In the genomic region with DNA sequence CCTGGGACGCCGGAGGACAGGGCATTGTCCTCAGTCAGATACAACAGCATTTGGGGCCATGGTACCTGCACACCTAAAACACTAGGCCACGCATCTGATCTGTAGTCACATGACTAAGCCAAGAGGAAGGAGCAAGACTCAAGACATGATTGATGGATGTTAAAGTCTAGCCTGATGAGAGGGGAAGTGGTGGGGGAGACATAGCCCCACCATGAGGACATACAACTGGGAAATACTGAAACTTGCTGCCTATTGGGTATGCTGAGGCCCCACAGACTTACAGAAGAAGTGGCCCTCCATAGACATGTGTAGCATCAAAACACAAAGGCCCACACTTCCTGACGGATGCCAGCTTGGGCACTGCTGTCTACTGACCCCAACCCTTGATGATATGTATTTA, we compare ENCODE assay signal across 27 cellular contexts. TPM values are rescaled to one million over a fixed set of nuclear protein-coding genes. Genes with fewer than 3 reads are reported as not detected.
DNase-seq lines count a peak whose midpoint lies in the region; ATAC-seq and TF ChIP-seq lines count a peak whose summit lies in the region.
"Had no signal": no experiment of that assay in that cellular context is flagged by ENCODE, and none has a peak within 500 bp of the region (broad histone marks: within the 10 kb centered on the region; RNA-seq: fewer than 3 reads in every experiment).

No MANE protein-coding gene starts in this region.

- POLR2A ChIA-PET in RWPE1 (lab: Yijun Ruan, JAX; ENCODE audit: low non-redundant PET), result interaction anchor here (0.6 to 1.5 kb wide), 3 partner anchors 12 to 30 kb away, joined by 3 to 7 read pairs (median 4); partner anchors contain the start of gene ICAM1
- POLR2A ChIA-PET in CD8-positive, alpha-beta memory T cell (lab: Charles Lee), result interaction anchor here (0.6 to 7.6 kb wide), 3 partner anchors 15 to 105 kb away, joined by 3 to 47 read pairs (median 4); partner anchors contain the start of gene ICAM1

- H3K27ac Mint-ChIP-seq in T-helper 1 cell treated with Interleukin-12 subunit alpha and Interleukin-12 subunit beta and Interleukin-4 antibody, amounts not matched to agents 30 μg/mL and 1 μg/mL, for 36 hours, result no peak overlapping the region
- H3K27ac Mint-ChIP-seq in neural progenitor cell, result no peak overlapping the region
- H3K27ac Mint-ChIP-seq in CD8-positive, alpha-beta memory T cell, result peak overlapping the region in 2 of 8 donors; percentile 43 to 62

- peak; percentile 42 for TF ChIP-seq POLR2A in GM18505 (IDR thresholded peaks at IDR 0.05; ENCODE audit: borderline replicate concordance, extremely low read depth, insufficient read depth, insufficient read length)

- H3K79me2 ChIP-seq in neural progenitor cell (ENCODE audit: low read depth), result no peaks in the 10 kb centered on the region

- peak overlapping the region; percentile 0 for H3K4me3 Mint-ChIP-seq in T-helper 1 cell treated with Interleukin-12 subunit alpha and Interleukin-12 subunit beta and Interleukin-4 antibody, amounts not matched to agents 30 μg/mL and 1 μg/mL, for 36 hours
- peak overlapping the region; percentile 15 for H3K4me3 Mint-ChIP-seq in neural progenitor cell
- no peak overlapping the region for H3K4me3 Mint-ChIP-seq in CD8-positive, alpha-beta memory T cell

- H3K27me3 ChIP-seq in neural progenitor cell, result peaks cover 55% of the 10 kb centered on the region
- peaks cover 17% of the 10 kb centered on the region for H3K27me3 ChIP-seq in CD8-positive, alpha-beta memory T cell (ENCODE audit: insufficient read depth, low read length, poor library complexity, severe bottlenecking)
- H3K27me3 ChIP-seq: ovary had no signal

- no peak for ATAC-seq in GM18505 (IDR thresholded peaks at IDR 0.05; ENCODE audit: unreplicated experiment)
- no peak for ATAC-seq in left lobe of liver
- ATAC-seq in HG02678 (IDR thresholded peaks at IDR 0.05; ENCODE audit: unreplicated experiment), result no peak
- ATAC-seq: body of pancreas had no signal

- peaks cover 31% of the 10 kb centered on the region for H3F3A ChIP-seq in neural progenitor cell (ENCODE audit: low read depth)

- peaks cover 31% of the 10 kb centered on the region for H3K36me3 Mint-ChIP-seq in T-helper 1 cell treated with Interleukin-12 subunit alpha and Interleukin-12 subunit beta and Interleukin-4 antibody, amounts not matched to agents 30 μg/mL and 1 μg/mL, for 36 hours (ENCODE audit: low read depth)
- no peaks in the 10 kb centered on the region for H3K36me3 Mint-ChIP-seq in neural progenitor cell
- peaks cover 12 to 39% (median 12%) of the 10 kb centered on the region in 3 donors for H3K36me3 Mint-ChIP-seq in CD8-positive, alpha-beta memory T cell

- TF ChIP-seq CTCF in RWPE1 (conservative IDR thresholded peaks at IDR 0.05; ENCODE audit: low read depth), result no peak
- TF ChIP-seq CTCF in neural progenitor cell (IDR thresholded peaks at IDR 0.05), result no peak

- no peak for DNase-seq in T-helper 1 cell
- no peak for DNase-seq in RWPE1 (ENCODE audit: low spot score)
- no peak for DNase-seq in neural progenitor cell (ENCODE audit: low spot score)
- DNase-seq in CD8-positive, alpha-beta memory T cell, result no peak
- no peak for DNase-seq in left lobe of liver (ENCODE audit: low spot score)
- DNase-seq: 8988T; activated CD4-positive, alpha-beta T cell treated with anti-CD3 and anti-CD28 coated beads, Interleukin-2, amount 50 U/mL, for 1 hour; activated effector memory CD4-positive, alpha-beta T cell treated with anti-CD3 and anti-CD28 coated beads, Interleukin-2, amount 50 U/mL, for 16 hours; body of pancreas; DND-41; effector CD4-positive, alpha-beta T cell; hypothalamus; NCI-H1048; NCI-H187 treated with DMSO at 0.1 percent for 48 hours; NCI-H226; NCI-H774; ovary; stomach; WERI-Rb-1 had no signal

- no peaks in the 10 kb centered on the region for H3K9me3 Mint-ChIP-seq in T-helper 1 cell treated with Interleukin-12 subunit alpha and Interleukin-12 subunit beta and Interleukin-4 antibody, amounts not matched to agents 30 μg/mL and 1 μg/mL, for 36 hours
- H3K9me3 Mint-ChIP-seq in neural progenitor cell, result peaks cover 3% of the 10 kb centered on the region
- H3K9me3 Mint-ChIP-seq in CD8-positive, alpha-beta memory T cell, result no peaks in the 10 kb centered on the region

- peaks cover 15% of the 10 kb centered on the region for H4K20me1 ChIP-seq in neural progenitor cell (ENCODE audit: low read depth)

- no peak overlapping the region for H3K9ac ChIP-seq in neural progenitor cell

- H3K4me3 ChIP-seq in neural progenitor cell, result no peak overlapping the region
- no peak overlapping the region for H3K4me3 ChIP-seq in CD8-positive, alpha-beta memory T cell (ENCODE audit: low read length)
- H3K4me3 ChIP-seq: body of pancreas, lung, ovary, right atrium auricular region, SJSA1, stomach, tibial nerve had no signal

- H3K36me3 ChIP-seq in neural progenitor cell, result no peaks in the 10 kb centered on the region
- peaks cover 10% of the 10 kb centered on the region for H3K36me3 ChIP-seq in CD8-positive, alpha-beta memory T cell (ENCODE audit: insufficient read depth, low read length)
- H3K36me3 ChIP-seq: ovary, WERI-Rb-1 had no signal

- H3K4me1 Mint-ChIP-seq in T-helper 1 cell treated with Interleukin-12 subunit alpha and Interleukin-12 subunit beta and Interleukin-4 antibody, amounts not matched to agents 30 μg/mL and 1 μg/mL, for 36 hours (ENCODE audit: low read depth), result peaks cover 38% of the 10 kb centered on the region
- H3K4me1 Mint-ChIP-seq in neural progenitor cell, result peaks cover 8% of the 10 kb centered on the region
- peaks cover 41 to 50% (median 48%) of the 10 kb centered on the region in 3 donors for H3K4me1 Mint-ChIP-seq in CD8-positive, alpha-beta memory T cell

- peaks cover 26% of the 10 kb centered on the region for H3K27me3 Mint-ChIP-seq in T-helper 1 cell treated with Interleukin-12 subunit alpha and Interleukin-12 subunit beta and Interleukin-4 antibody, amounts not matched to agents 30 μg/mL and 1 μg/mL, for 36 hours (ENCODE audit: low read depth)
- peaks cover 61% of the 10 kb centered on the region for H3K27me3 Mint-ChIP-seq in neural progenitor cell (ENCODE audit: insufficient read depth, low read depth)
- H3K27me3 Mint-ChIP-seq in CD8-positive, alpha-beta memory T cell, result peaks cover 18 to 26% of the 10 kb centered on the region in 2 donors

- peaks cover 5% of the 10 kb centered on the region for H3K4me1 ChIP-seq in neural progenitor cell
- H3K4me1 ChIP-seq in CD8-positive, alpha-beta memory T cell (ENCODE audit: insufficient read depth, low read length), result peaks cover 43% of the 10 kb centered on the region

- no peak overlapping the region for H2AFZ ChIP-seq in neural progenitor cell (replicated peaks)

- CTCF ChIA-PET in RWPE1 (lab: Yijun Ruan, JAX), result interaction anchor here (0.6 to 2.0 kb wide), 4 partner anchors 11 to 27 kb away, joined by 3 to 4 read pairs (median 4); no protein-coding TSS in a partner anchor
- CTCF ChIA-PET in CD8-positive, alpha-beta memory T cell (lab: Charles Lee), result interaction anchor here (1.5 to 1.7 kb wide), 2 partner anchors 14 to 16 kb away, joined by 5 to 6 read pairs; partner anchors contain the start of gene ICAM1

- no peak overlapping the region for H3K4me2 ChIP-seq in neural progenitor cell

- H3K27ac ChIP-seq in RWPE1 (peak overlapping the region; percentile 93), neural progenitor cell (no peak overlapping the region)
- no peak overlapping the region for H3K27ac ChIP-seq in CD8-positive, alpha-beta memory T cell (ENCODE audit: low read depth, low read length)
- H3K27ac ChIP-seq: body of pancreas, ovary, right atrium auricular region, SJSA1, stomach, tibial nerve, WERI-Rb-1 had no signal

- H3K9me3 ChIP-seq in neural progenitor cell (ENCODE audit: low read depth), result no peaks in the 10 kb centered on the region
- H3K9me3 ChIP-seq in CD8-positive, alpha-beta memory T cell (ENCODE audit: low read length), result no peaks in the 10 kb centered on the region
- H3K9me3 ChIP-seq: body of pancreas, ovary, right atrium auricular region, SJSA1, stomach, tibial nerve had no signal

RNA-seq across cellular contexts. Expression of gene ICAM4, which starts 1.4 kb away (rescaled TPM):
- total RNA-seq in neural progenitor cell (ENCODE audit: low replicate concordance), result 0.15 TPM in 1 of 2 replicates, not detected in the other
- under 1 TPM; 0.15 to 0.33 TPM for total RNA-seq in CD8-positive, alpha-beta memory T cell
- 0.95 TPM for polyA plus RNA-seq in CD8-positive, alpha-beta memory T cell
- 0.15 TPM for total RNA-seq in left lobe of liver
- total RNA-seq: cerebellum, SJSA1 had no signal

RNA-seq across cellular contexts. Expression of gene ICAM5, which starts 4.4 kb away (rescaled TPM):
- 0.46 TPM in 1 of 2 replicates, not detected in the other for total RNA-seq in neural progenitor cell (ENCODE audit: low replicate concordance)
- 1 to 10 TPM; 1.8 to 2.0 TPM for total RNA-seq in CD8-positive, alpha-beta memory T cell
- not detected for polyA plus RNA-seq in CD8-positive, alpha-beta memory T cell
- total RNA-seq in left lobe of liver, result 0.30 TPM

RNA-seq across cellular contexts. Expression of gene ICAM1, which starts 14.5 kb away (rescaled TPM):
- total RNA-seq in neural progenitor cell (ENCODE audit: low replicate concordance) (0.40 and 0.80 TPM in 2 replicates), left lobe of liver (5.9 TPM)
- total RNA-seq in CD8-positive, alpha-beta memory T cell, result 10 to 100 TPM; 65.8 to 66.8 TPM
- 13.1 TPM for polyA plus RNA-seq in CD8-positive, alpha-beta memory T cell

RNA-seq across cellular contexts. Expression of gene ZGLP1, which starts 24.2 kb away (rescaled TPM):
- 2.4 and 4.6 TPM in 2 replicates for total RNA-seq in neural progenitor cell (ENCODE audit: low replicate concordance)
- 1 to 10 TPM; 5.6 to 7.3 TPM for total RNA-seq in CD8-positive, alpha-beta memory T cell
- polyA plus RNA-seq in CD8-positive, alpha-beta memory T cell, result 0.56 TPM
- 4.2 TPM for total RNA-seq in left lobe of liver

RNA-seq across cellular contexts. Expression of gene FDX2, which starts 30.4 kb away (rescaled TPM):
- total RNA-seq in neural progenitor cell (ENCODE audit: low replicate concordance) (7.4 and 11.4 TPM in 2 replicates), left lobe of liver (11.0 TPM)
- 10 to 100 TPM; 29.6 to 30.0 TPM for total RNA-seq in CD8-positive, alpha-beta memory T cell
- 16.1 TPM for polyA plus RNA-seq in CD8-positive, alpha-beta memory T cell

Comparison
In these comparisons a context has a peak if more than half of its experiments do, and no peak if none do; other contexts are left out.
1. H3K4me3 Mint-ChIP-seq: peak in T-helper 1 cell treated with Interleukin-12 subunit alpha and Interleukin-12 subunit beta and Interleukin-4 antibody, amounts not matched to agents 30 μg/mL and 1 μg/mL, for 36 hours (single experiment) and neural progenitor cell (single experiment); none in CD8-positive, alpha-beta memory T cell (0 of 7).